In genomic region chr10:71889388-71889987, GRCh38 we compare ENCODE assay signal across 8 cellular contexts. TPM values are rescaled to one million over a fixed set of nuclear protein-coding genes. Genes with fewer than 3 reads are reported as not detected.
DNase-seq lines count a peak whose midpoint lies in the region; ATAC-seq and TF ChIP-seq lines count a peak whose summit lies in the region.

No MANE protein-coding gene starts in this region.

- H3K79me2 ChIP-seq in fibroblast of lung (ENCODE audit: control insufficient read depth, insufficient read depth, low read length) = no peaks in the 10 kb centered on the region

- H3K9me3 ChIP-seq in SK-N-MC (ENCODE audit: low read depth, low read length) = no peaks in the 10 kb centered on the region
- no peaks in the 10 kb centered on the region for H3K9me3 ChIP-seq in fibroblast of lung (ENCODE audit: control insufficient read depth, insufficient read depth, low read depth, low read length)
- H3K9me3 ChIP-seq in prostate gland = no peaks in the 10 kb centered on the region

- DNase-seq in SK-N-MC (ENCODE audit: low read depth, low spot score) (no peak), fibroblast of lung (ENCODE audit: low read depth in 2 of 2) (no peak), prostate gland (ENCODE audit: low spot score) (no peak), NCI-H1694 (lab: John Stamatoyannopoulos, UW) (no peak)
- no peak for DNase-seq in effector CD8-positive, alpha-beta T cell (lab: John Stamatoyannopoulos, UW)

- H3K4me3 ChIP-seq in SK-N-MC (peak overlapping the region; percentile 84), fibroblast of lung (replicated peaks in 1 of 4; ENCODE audit: control extremely low read depth in 1 of 4, insufficient read depth in 1 of 4, low read depth in 3 of 4, low read length in 4 of 4) (peak overlapping the region; percentile 57 to 65 (median 62)), prostate gland (peak overlapping the region; percentile 32 to 36)

- H4K20me1 ChIP-seq in fibroblast of lung (ENCODE audit: control insufficient read depth, extremely low read depth, insufficient read depth, low read length) = no peaks in the 10 kb centered on the region

- H3K36me3 ChIP-seq in SK-N-MC (ENCODE audit: insufficient read depth, low read length) (no peaks in the 10 kb centered on the region), fibroblast of lung (ENCODE audit: control insufficient read depth, insufficient read depth, low read length) (no peaks in the 10 kb centered on the region), prostate gland (no peaks in the 10 kb centered on the region)

- peak; percentile 4 for ATAC-seq in GM21515 (IDR thresholded peaks at IDR 0.05; ENCODE audit: unreplicated experiment)
- ATAC-seq in HG02642 (IDR thresholded peaks at IDR 0.05; ENCODE audit: poor library complexity, unreplicated experiment) = no peak
- no peak for ATAC-seq in GM21367 (IDR thresholded peaks at IDR 0.05; ENCODE audit: unreplicated experiment)

- no peak for TF ChIP-seq CTCF in fibroblast of lung (conservative IDR thresholded peaks at IDR 0.05 in 1 of 2, IDR thresholded peaks at IDR 0.05 in 1 of 2; ENCODE audit: low read depth in 1 of 2, low read length in 2 of 2)
- peak in 1 of 4 experiments; percentile 9 for TF ChIP-seq CTCF in prostate gland (IDR thresholded peaks at IDR 0.05)

- WGBS in prostate gland = 37% methylated on average over 9 of the region's 9 CpGs

- TF ChIP-seq POLR2A in prostate gland (IDR thresholded peaks at IDR 0.05) = no peak

- H3K4me2 ChIP-seq in fibroblast of lung (ENCODE audit: extremely low read depth, insufficient read depth, low read length) = peak overlapping the region; percentile 88

- H3K4me1 ChIP-seq in fibroblast of lung (ENCODE audit: control insufficient read depth, extremely low read depth, insufficient read depth, low read length) (no peaks in the 10 kb centered on the region), prostate gland (replicated peaks) (no peaks in the 10 kb centered on the region)

- H2AFZ ChIP-seq in fibroblast of lung (ENCODE audit: low read length) = peak overlapping the region; percentile 55

- H3K9ac ChIP-seq in SK-N-MC (ENCODE audit: insufficient read length) (no peak overlapping the region), fibroblast of lung (ENCODE audit: insufficient read depth, low read length) (peak overlapping the region; percentile 55)

- intact Hi-C loops in prostate gland (cut with DNase I) = no loop called here

- H3K27me3 ChIP-seq in fibroblast of lung (ENCODE audit: control insufficient read depth, insufficient read depth, low read length) (no peaks in the 10 kb centered on the region), prostate gland (replicated peaks; ENCODE audit: insufficient read depth) (no peaks in the 10 kb centered on the region)

- H3K27ac ChIP-seq in SK-N-MC (no peak overlapping the region), fibroblast of lung (ENCODE audit: insufficient read depth, low read length) (peak overlapping the region; percentile 63), prostate gland (peak overlapping the region; percentile 67)

RNA-seq across cellular contexts. Expression of gene PSAP, which starts 38.4 kb away (rescaled TPM):
- total RNA-seq in fibroblast of lung (1,180 and 1,808 TPM in 2 replicates), prostate gland (1,000 to 10,000 TPM; 1,144 to 1,344 TPM)
- polyA plus RNA-seq in fibroblast of lung = 967 and 1,566 TPM in 2 replicates
- 630 and 1,072 TPM in 2 replicates for polyA plus RNA-seq in fibroblast of lung (2012)
- polyA minus RNA-seq in fibroblast of lung (ENCODE audit: low replicate concordance) = 530 and 547 TPM in 2 replicates

Comparison
In these comparisons a context has a peak if more than half of its experiments do, and no peak if none do; other contexts are left out.
1. H3K4me3 ChIP-seq: peak in every context shown above with its lines; median percentile 84 in SK-N-MC; 62 in fibroblast of lung; 34 in prostate gland.